In genomic region chr15:53511175-53511574, GRCh38 we compare ENCODE assay signal across 27 cellular contexts.
"Had no signal": no experiment of that assay in that cellular context is flagged by ENCODE, and none has a peak within 500 bp of the region (broad histone marks: within the 10 kb centered on the region; RNA-seq: fewer than 3 reads in every experiment).

No MANE protein-coding gene starts in this region.

- DNase-seq: activated CD4-positive, alpha-beta T cell treated with anti-CD3 and anti-CD28 coated beads, Interleukin-2, amount 10 ng/mL, durations not matched to agents 24 days and 14 days; activated CD4-positive, alpha-beta T cell treated with anti-CD3 and anti-CD28 coated beads, Interleukin-2, amount 50 U/mL, for 4 hours; activated CD8-positive, alpha-beta T cell treated with anti-CD3 and anti-CD28 coated beads for 36 hours; activated effector memory CD4-positive, alpha-beta T cell treated with anti-CD3 and anti-CD28 coated beads, Interleukin-2, amount 50 U/mL, for 16 hours; activated naive CD4-positive, alpha-beta T cell; activated naive CD4-positive, alpha-beta T cell treated with anti-CD3 and anti-CD28 coated beads, Interleukin-2, amount 50 U/mL, for 16 hours; activated naive CD8-positive, alpha-beta T cell treated with anti-CD3 and anti-CD28 coated beads for 36 hours; activated T-cell treated with anti-CD3 and anti-CD28 coated beads, Interleukin-2, amount 50 U/mL, for 1 hour; activated T-cell treated with anti-CD3 and anti-CD28 coated beads, Interleukin-2, amount 50 U/mL, for 72 hours; amygdala; NCI-H1105; NCI-H1417 treated with DMSO at 0.1 percent for 48 hours; NCI-H187 treated with DMSO at 0.1 percent for 48 hours; NCI-H345; NCI-H69; NCI-H82; NK-92 treated with Interleukin-12 subunit alpha and Interleukin-12 subunit beta, amount 100 ng/mL, for 24 hours; PC-3; Peyer's patch; RPMI8226; SHP77 treated with DMSO at 0.1 percent for 48 hours; SK-N-SH had no signal

- H3K36me3 ChIP-seq: ascending aorta, cardiac muscle cell, Peyer's patch, SJSA1 had no signal

- H3K4me1 ChIP-seq: ascending aorta, Peyer's patch, SJSA1 had no signal

- H3K9me3 ChIP-seq: ascending aorta, Peyer's patch, SJSA1, SK-N-SH had no signal

- ATAC-seq: activated CD8-positive, alpha-beta T cell treated with anti-CD3 and anti-CD28 coated beads for 36 hours; activated T-cell treated with anti-CD3 and anti-CD28 coated beads, Interleukin-2, amount 50 U/mL, for 72 hours; activated T-helper 17 cell treated with anti-CD3 and anti-CD28 coated beads, Interleukin-2, amount 50 U/mL, for 72 hours; PC-3 had no signal

- H3K4me3 ChIP-seq: ascending aorta, cardiac muscle cell, coronary artery, Peyer's patch, SJSA1 had no signal
